ENCODE assay signal across 1 cellular context in the genomic region with DNA sequence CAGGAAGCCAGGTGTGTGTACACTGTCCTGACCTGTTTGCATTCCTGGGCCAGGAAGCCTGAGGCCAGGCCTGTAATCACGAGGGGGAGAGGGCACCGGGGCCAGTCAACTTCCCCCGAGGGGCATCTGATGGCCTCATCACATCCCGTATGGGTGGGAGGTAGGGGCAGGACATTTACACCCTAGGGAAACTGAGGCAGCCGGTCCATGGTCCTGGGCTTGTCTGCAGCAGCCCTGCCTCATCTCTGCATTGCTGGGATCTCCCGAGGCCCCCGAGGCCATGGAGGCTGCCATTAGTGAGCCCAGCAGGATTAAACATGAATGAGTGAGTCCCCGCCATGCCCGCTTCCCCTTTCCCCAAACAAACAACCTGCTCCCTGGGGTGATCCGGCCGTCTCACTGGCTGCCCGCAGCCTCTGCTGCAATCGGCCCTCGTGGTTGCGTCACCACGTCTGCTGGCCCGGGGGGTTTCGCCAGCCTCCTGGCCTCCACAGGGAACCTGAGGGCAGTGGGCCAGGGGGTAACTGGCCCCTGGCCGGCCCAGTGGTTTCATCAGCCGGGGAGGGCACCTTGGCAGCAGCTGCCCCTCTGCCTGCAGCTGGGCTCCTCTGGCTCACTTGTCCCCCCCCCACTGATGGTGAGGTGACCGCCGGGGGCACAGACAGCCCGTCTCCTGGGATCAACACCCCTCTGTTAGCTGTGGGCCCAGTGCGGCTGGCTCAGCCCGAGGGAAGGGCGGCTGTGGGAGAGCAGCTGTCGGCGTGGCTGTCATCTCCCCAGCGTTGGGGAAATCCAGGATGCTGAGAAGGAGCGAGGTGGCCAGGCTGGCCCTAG.
TF ChIP-seq lines count a peak whose summit lies in the region.

No MANE protein-coding gene starts in this region.

TF ChIP-seq in HepG2, 621 proteins besides CTCF, POLR2A, EP300 and RAD21 (continued from another document and continues in another):
- peak; percentile 74 for TF ChIP-seq IRF2 (CRISPR knock-in tag; IDR thresholded peaks at IDR 0.05)
- peak; percentile 73; the same call in 1 of the 2 replicates for TF ChIP-seq ZHX1 (CRISPR knock-in tag; IDR thresholded peaks at IDR 0.05; ENCODE audit: low read depth)
- TF ChIP-seq ZSCAN9 (CRISPR knock-in tag; IDR thresholded peaks at IDR 0.05; ENCODE audit: borderline replicate concordance): peak; percentile 83; the same call in 1 of the 2 replicates
- peak in 1 of 2 experiments; percentile 54; a peak in 2 of 4 replicates for TF ChIP-seq REST (IDR thresholded peaks at IDR 0.05; ENCODE audit: borderline replicate concordance in 1 of 2, low read depth in 1 of 2, low read length in 2 of 2)
- no peak for TF ChIP-seq SRF (IDR thresholded peaks at IDR 0.05; ENCODE audit: low read depth, low read length)
- TF ChIP-seq, protein P1, sequence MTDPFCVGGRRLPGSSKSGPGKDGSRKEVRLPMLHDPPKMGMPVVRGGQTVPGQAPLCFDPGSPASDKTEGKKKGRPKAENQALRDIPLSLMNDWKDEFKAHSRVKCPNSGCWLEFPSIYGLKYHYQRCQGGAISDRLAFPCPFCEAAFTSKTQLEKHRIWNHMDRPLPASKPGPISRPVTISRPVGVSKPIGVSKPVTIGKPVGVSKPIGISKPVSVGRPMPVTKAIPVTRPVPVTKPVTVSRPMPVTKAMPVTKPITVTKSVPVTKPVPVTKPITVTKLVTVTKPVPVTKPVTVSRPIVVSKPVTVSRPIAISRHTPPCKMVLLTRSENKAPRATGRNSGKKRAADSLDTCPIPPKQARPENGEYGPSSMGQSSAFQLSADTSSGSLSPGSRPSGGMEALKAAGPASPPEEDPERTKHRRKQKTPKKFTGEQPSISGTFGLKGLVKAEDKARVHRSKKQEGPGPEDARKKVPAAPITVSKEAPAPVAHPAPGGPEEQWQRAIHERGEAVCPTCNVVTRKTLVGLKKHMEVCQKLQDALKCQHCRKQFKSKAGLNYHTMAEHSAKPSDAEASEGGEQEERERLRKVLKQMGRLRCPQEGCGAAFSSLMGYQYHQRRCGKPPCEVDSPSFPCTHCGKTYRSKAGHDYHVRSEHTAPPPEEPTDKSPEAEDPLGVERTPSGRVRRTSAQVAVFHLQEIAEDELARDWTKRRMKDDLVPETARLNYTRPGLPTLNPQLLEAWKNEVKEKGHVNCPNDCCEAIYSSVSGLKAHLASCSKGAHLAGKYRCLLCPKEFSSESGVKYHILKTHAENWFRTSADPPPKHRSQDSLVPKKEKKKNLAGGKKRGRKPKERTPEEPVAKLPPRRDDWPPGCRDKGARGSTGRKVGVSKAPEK (CRISPR knock-in tag; IDR thresholded peaks at IDR 0.05; ENCODE audit: borderline replicate concordance): peak; percentile 65; the same call in 1 of the 2 replicates
- no peak; the same call in 1 of the 2 replicates for TF ChIP-seq ZNF383 (CRISPR knock-in tag; IDR thresholded peaks at IDR 0.05; ENCODE audit: borderline replicate concordance)
- no peak for TF ChIP-seq DNMT1 (CRISPR knock-in tag; IDR thresholded peaks at IDR 0.05)
- no peak; the same call in 1 of the 2 replicates for TF ChIP-seq ZSCAN29 (CRISPR knock-in tag; conservative IDR thresholded peaks at IDR 0.05)
- TF ChIP-seq, protein P2, sequence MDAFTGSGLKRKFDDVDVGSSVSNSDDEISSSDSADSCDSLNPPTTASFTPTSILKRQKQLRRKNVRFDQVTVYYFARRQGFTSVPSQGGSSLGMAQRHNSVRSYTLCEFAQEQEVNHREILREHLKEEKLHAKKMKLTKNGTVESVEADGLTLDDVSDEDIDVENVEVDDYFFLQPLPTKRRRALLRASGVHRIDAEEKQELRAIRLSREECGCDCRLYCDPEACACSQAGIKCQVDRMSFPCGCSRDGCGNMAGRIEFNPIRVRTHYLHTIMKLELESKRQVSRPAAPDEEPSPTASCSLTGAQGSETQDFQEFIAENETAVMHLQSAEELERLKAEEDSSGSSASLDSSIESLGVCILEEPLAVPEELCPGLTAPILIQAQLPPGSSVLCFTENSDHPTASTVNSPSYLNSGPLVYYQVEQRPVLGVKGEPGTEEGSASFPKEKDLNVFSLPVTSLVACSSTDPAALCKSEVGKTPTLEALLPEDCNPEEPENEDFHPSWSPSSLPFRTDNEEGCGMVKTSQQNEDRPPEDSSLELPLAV (CRISPR knock-in tag; conservative IDR thresholded peaks at IDR 0.05; ENCODE audit: low read depth): no peak
- peak; percentile 71; the same call in 1 of the 2 replicates for TF ChIP-seq JUND (CRISPR knock-in tag; IDR thresholded peaks at IDR 0.05)
- no peak for TF ChIP-seq ZBTB21 (CRISPR knock-in tag; IDR thresholded peaks at IDR 0.05)
- TF ChIP-seq ZNF737 (CRISPR knock-in tag; IDR thresholded peaks at IDR 0.05; ENCODE audit: borderline replicate concordance): peak; percentile 91; the same call in 1 of the 2 replicates
- TF ChIP-seq NFKBIZ (CRISPR knock-in tag; IDR thresholded peaks at IDR 0.05): peak; percentile 84
- TF ChIP-seq ZNF280B (CRISPR knock-in tag; IDR thresholded peaks at IDR 0.05; ENCODE audit: borderline replicate concordance): peak; percentile 83
- peak; percentile 96 for TF ChIP-seq ZBED4 (CRISPR knock-in tag; IDR thresholded peaks at IDR 0.05; ENCODE audit: borderline replicate concordance)
- TF ChIP-seq TCF12 (IDR thresholded peaks at IDR 0.05): no peak
- TF ChIP-seq TCF12 (CRISPR knock-in tag; IDR thresholded peaks at IDR 0.05): peak; percentile 100
- TF ChIP-seq MED13 (CRISPR knock-in tag; IDR thresholded peaks at IDR 0.05): peak; percentile 95
- no peak for TF ChIP-seq ETS1 (CRISPR knock-in tag; IDR thresholded peaks at IDR 0.05)
- TF ChIP-seq ZNF207 (IDR thresholded peaks at IDR 0.05; ENCODE audit: borderline replicate concordance): no peak
- no peak for TF ChIP-seq ZNF75D (CRISPR knock-in tag; IDR thresholded peaks at IDR 0.05; ENCODE audit: borderline replicate concordance)
- TF ChIP-seq ONECUT2 (CRISPR knock-in tag; IDR thresholded peaks at IDR 0.05): peak; percentile 23; the same call in 1 of the 2 replicates
- TF ChIP-seq PRMT3 (CRISPR knock-in tag; IDR thresholded peaks at IDR 0.05; ENCODE audit: borderline replicate concordance, low read depth): no peak
- TF ChIP-seq HMGXB3 (CRISPR knock-in tag; IDR thresholded peaks at IDR 0.05; ENCODE audit: borderline replicate concordance): 0 out of 2 replicates have a peak, but pooled peaks have one; percentile 56
- TF ChIP-seq CREM (IDR thresholded peaks at IDR 0.05): peak; percentile 76
- no peak for TF ChIP-seq CREM (CRISPR knock-in tag; IDR thresholded peaks at IDR 0.05)
